Comparison of ENCODE assay signal across 1 cellular context in the genomic region with DNA sequence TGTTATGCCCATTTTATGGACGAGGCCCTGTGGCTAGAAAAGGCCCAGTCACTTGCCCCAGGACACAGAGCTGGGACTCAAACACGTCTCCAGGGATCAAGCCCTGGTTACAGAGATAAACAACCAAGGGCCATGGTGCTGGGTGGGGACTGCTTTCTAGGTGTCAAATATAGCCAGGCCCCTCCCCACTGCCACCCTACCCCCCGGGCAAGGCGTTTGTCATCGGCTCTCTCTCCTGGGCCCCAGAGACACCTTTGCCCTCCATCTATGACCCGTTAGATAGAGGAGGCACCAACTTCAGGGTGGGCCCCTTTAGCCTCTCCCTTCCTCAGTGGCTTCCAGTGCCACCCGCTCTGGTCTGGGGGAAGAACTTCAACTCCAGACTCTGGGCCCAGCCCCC.
TF ChIP-seq lines count a peak whose summit lies in the region.

No MANE protein-coding gene starts in this region.

TF ChIP-seq in SK-N-SH treated with all-trans-retinoic acid at 6 μM for 48 hours, 23 proteins besides CTCF, POLR2A, EP300 and RAD21 (continued from another document):
- TF ChIP-seq TSHZ2 (CRISPR knock-in tag; IDR thresholded peaks at IDR 0.05) (no peak), ZC3H10 (CRISPR knock-in tag; IDR thresholded peaks at IDR 0.05) (no peak), TOX (CRISPR knock-in tag; IDR thresholded peaks at IDR 0.05; ENCODE audit: borderline replicate concordance) (no peak), ZFP3 (CRISPR knock-in tag; IDR thresholded peaks at IDR 0.05) (no peak), PPARA (CRISPR knock-in tag; IDR thresholded peaks at IDR 0.05; ENCODE audit: borderline replicate concordance) (no peak), ISL1 (CRISPR knock-in tag; IDR thresholded peaks at IDR 0.05) (no peak), CSDC2 (CRISPR knock-in tag; IDR thresholded peaks at IDR 0.05) (no peak), ZNF565 (CRISPR knock-in tag; conservative IDR thresholded peaks at IDR 0.05; ENCODE audit: low read depth) (no peak), ARNTL (CRISPR knock-in tag; IDR thresholded peaks at IDR 0.05; ENCODE audit: borderline replicate concordance, low read depth) (no peak), GLIS3 (CRISPR knock-in tag; IDR thresholded peaks at IDR 0.05) (no peak)
- TF ChIP-seq, protein P1, sequence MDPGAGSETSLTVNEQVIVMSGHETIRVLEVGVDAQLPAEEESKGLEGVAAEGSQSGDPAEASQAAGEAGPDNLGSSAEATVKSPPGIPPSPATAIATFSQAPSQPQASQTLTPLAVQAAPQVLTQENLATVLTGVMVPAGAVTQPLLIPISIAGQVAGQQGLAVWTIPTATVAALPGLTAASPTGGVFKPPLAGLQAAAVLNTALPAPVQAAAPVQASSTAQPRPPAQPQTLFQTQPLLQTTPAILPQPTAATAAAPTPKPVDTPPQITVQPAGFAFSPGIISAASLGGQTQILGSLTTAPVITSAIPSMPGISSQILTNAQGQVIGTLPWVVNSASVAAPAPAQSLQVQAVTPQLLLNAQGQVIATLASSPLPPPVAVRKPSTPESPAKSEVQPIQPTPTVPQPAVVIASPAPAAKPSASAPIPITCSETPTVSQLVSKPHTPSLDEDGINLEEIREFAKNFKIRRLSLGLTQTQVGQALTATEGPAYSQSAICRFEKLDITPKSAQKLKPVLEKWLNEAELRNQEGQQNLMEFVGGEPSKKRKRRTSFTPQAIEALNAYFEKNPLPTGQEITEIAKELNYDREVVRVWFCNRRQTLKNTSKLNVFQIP (CRISPR knock-in tag; IDR thresholded peaks at IDR 0.05; ENCODE audit: borderline replicate concordance, low read depth) = no peak
